Comparison of ENCODE assay signal across 30 cellular contexts in the genomic region with DNA sequence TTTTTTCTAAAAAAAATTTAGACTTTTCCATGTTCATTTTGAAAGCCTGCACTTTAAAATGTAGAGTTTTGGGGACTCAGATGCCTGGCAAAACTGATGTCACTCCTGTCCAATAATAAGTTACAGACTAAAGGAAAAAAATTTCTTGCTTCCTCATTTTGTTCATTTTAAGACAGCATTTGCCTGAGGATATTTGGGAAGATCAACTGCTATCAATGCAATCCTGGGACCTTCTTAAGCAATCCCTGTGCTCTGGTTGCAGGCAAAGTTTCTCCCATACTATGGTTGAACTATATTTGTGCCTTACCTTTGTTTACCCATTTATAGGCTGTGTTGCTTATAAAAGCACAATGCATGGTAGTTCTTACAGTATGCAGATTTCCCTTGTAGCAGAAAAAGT.
"Had no signal": no experiment of that assay in that cellular context is flagged by ENCODE, and none has a peak within 500 bp of the region (broad histone marks: within the 10 kb centered on the region; RNA-seq: fewer than 3 reads in every experiment).

No MANE protein-coding gene starts in this region.

- ATAC-seq: activated CD4-positive, alpha-beta T cell treated with anti-CD3 and anti-CD28 coated beads for 36 hours; activated naive CD4-positive, alpha-beta T cell treated with anti-CD3 and anti-CD28 coated beads, Interleukin-2, amount 50 U/mL, for 72 hours; activated T-cell treated with anti-CD3 and anti-CD28 coated beads, Interleukin-2, amount 50 U/mL, for 72 hours; effector memory CD8-positive, alpha-beta T cell; foreskin keratinocyte; gastrocnemius medialis; heart left ventricle; T-helper 17 cell had no signal

- H3K27ac ChIP-seq: ascending aorta, esophagus muscularis mucosa, foreskin keratinocyte, gastrocnemius medialis, heart left ventricle had no signal

- DNase-seq: activated CD4-positive, alpha-beta memory T cell treated with anti-CD3 and anti-CD28 coated beads, Interleukin-2, amount 10 ng/mL, durations not matched to agents 7 days and 5 days; activated CD4-positive, alpha-beta T cell treated with anti-CD3 and anti-CD28 coated beads for 36 hours; activated CD4-positive, alpha-beta T cell treated with anti-CD3 and anti-CD28 coated beads, Interleukin-2, amount 10 ng/mL, durations not matched to agents 7 days and 5 days; activated CD4-positive, alpha-beta T cell treated with anti-CD3 and anti-CD28 coated beads, Interleukin-2, amount 50 U/mL, for 4 hours; activated CD4-positive, CD25-positive, alpha-beta regulatory T cell; activated CD4-positive, CD25-positive, alpha-beta regulatory T cell treated with anti-CD3 and anti-CD28 coated beads, Interleukin-2, amount 50 U/mL, for 72 hours; activated CD8-positive, alpha-beta memory T cell treated with anti-CD3 and anti-CD28 coated beads, Interleukin-2, amount 50 U/mL, for 48 hours; activated gamma-delta T cell; activated naive CD4-positive, alpha-beta T cell; activated naive CD4-positive, alpha-beta T cell treated with anti-CD3 and anti-CD28 coated beads, Interleukin-2, amount 10 ng/mL, durations not matched to agents 7 days and 5 days; activated naive CD8-positive, alpha-beta T cell treated with anti-CD3 and anti-CD28 coated beads, Interleukin-2, amount 10 ng/mL, durations not matched to agents 7 days and 5 days; activated T-cell treated with anti-CD3 and anti-CD28 coated beads for 4 hours; activated T-cell treated with anti-CD3 and anti-CD28 coated beads, Interleukin-2, amount 50 U/mL, for 24 hours; activated T-cell treated with anti-CD3 and anti-CD28 coated beads, Interleukin-2, amount 50 U/mL, for 72 hours; caudate nucleus; cortex of kidney; dermis blood vessel endothelial cell; effector CD4-positive, alpha-beta T cell; effector memory CD8-positive, alpha-beta T cell; erythroblast; foreskin keratinocyte; gastrocnemius medialis; glutamatergic neuron; heart left ventricle; hypothalamus; T-helper 17 cell; T1000 had no signal
